ENCODE assay signal across 20 cellular contexts in the genomic region with DNA sequence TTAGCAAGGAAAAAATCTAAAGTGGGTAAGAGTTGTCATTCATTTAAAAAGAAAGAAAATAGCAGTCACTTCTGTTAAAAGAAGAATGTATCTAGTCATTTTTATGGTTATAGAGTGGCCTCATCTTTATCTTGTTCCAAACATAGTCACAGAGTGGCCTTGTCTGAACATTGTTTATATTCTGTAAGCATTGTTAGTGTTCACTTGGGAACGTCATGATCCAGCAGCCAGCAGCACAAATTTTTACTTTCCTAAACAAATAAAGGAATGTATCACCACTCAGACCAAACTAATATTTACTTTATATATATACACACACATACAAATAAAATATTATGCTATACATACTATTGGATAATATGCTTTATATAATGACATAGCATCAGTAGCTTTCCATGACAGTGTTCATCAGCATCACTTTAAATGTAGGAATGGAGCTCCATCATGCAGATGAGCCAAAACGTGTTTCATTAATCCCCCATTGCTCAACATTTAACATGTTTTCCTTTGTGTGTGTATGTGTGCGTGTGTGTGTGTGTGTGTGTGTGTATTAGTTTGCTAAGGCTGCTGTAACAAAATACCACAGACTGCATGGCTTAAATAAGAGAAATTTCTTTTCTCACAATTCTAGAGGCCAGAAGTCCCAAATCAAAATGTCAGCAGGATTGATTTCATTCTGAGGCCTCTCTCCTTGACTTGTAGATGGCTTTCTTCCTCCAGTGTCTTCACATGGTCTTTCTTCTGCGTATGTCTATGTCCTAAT. TPM values are rescaled to one million over a fixed set of nuclear protein-coding genes. Genes with fewer than 3 reads are reported as not detected.
DNase-seq lines count a peak whose midpoint lies in the region; ATAC-seq and TF ChIP-seq lines count a peak whose summit lies in the region.
"Had no signal": no experiment of that assay in that cellular context is flagged by ENCODE, and none has a peak within 500 bp of the region (broad histone marks: within the 10 kb centered on the region; RNA-seq: fewer than 3 reads in every experiment).

No MANE protein-coding gene starts in this region.

- no peaks in the 10 kb centered on the region for H4K20me1 ChIP-seq in OCI-LY3 (ENCODE audit: insufficient read depth, low read length)

- H3K4me1 Mint-ChIP-seq in MCF 10A (ENCODE audit: insufficient read depth, unreplicated experiment): no peaks in the 10 kb centered on the region
- H3K4me1 Mint-ChIP-seq: CD4-positive, CD25-positive, alpha-beta regulatory T cell had no signal

- no peaks in the 10 kb centered on the region for H3K79me2 ChIP-seq in OCI-LY3 (ENCODE audit: low read length)

- 0 out of 2 replicates have a peak overlapping the region, but pooled peaks have one; percentile 65 for H2AFZ ChIP-seq in OCI-LY3 (ENCODE audit: low read depth, low read length)

- no peak for DNase-seq in esophagus squamous epithelium (lab: John Stamatoyannopoulos, UW)
- DNase-seq in transverse colon: no peak
- no peak for DNase-seq in stimulated activated CD4-positive, alpha-beta T cell treated with anti-CD3 and anti-CD28 coated beads, Interleukin-2, amount 100 ng/mL, for 48 hours
- no peak for DNase-seq in stimulated activated CD4-positive, alpha-beta T cell treated with anti-CD3 and anti-CD28 coated beads, Interleukin-4, amount 100 ng/mL, for 24 hours
- DNase-seq in MCF 10A (ENCODE audit: unreplicated experiment): no peak
- DNase-seq: ACHN, Caco-2, DMS153, EL, H7, NCI-H1105 treated with DMSO at 0.1 percent for 48 hours, NCI-H1694 treated with DMSO at 0.1 percent for 48 hours, NCI-H226, NCI-H524 treated with DMSO at 0.1 percent for 48 hours, Peyer's patch had no signal

- H3K27me3 ChIP-seq in OCI-LY3 (ENCODE audit: low read depth, low read length): no peaks in the 10 kb centered on the region
- no peaks in the 10 kb centered on the region for H3K27me3 ChIP-seq in esophagus squamous epithelium
- H3K27me3 ChIP-seq in muscle layer of duodenum (ENCODE audit: low read depth, low read length): no peaks in the 10 kb centered on the region
- no peaks in the 10 kb centered on the region for H3K27me3 ChIP-seq in transverse colon
- H3K27me3 ChIP-seq: Peyer's patch had no signal

- no peak overlapping the region for H3K4me2 ChIP-seq in OCI-LY3 (ENCODE audit: low read length)

- TF ChIP-seq POLR2A in esophagus squamous epithelium (IDR thresholded peaks at IDR 0.05): no peak
- no peak for TF ChIP-seq POLR2A in transverse colon (IDR thresholded peaks at IDR 0.05)

- H3K9ac ChIP-seq in OCI-LY3 (ENCODE audit: low read length): no peak overlapping the region

- no peak overlapping the region for H3K27ac Mint-ChIP-seq in MCF 10A (ENCODE audit: low read depth, unreplicated experiment)
- H3K27ac Mint-ChIP-seq: CD4-positive, CD25-positive, alpha-beta regulatory T cell had no signal

- peaks cover 3% of the 10 kb centered on the region for H3K36me3 Mint-ChIP-seq in MCF 10A (ENCODE audit: insufficient read depth, unreplicated experiment)
- H3K36me3 Mint-ChIP-seq: CD4-positive, CD25-positive, alpha-beta regulatory T cell had no signal

- WGBS in esophagus squamous epithelium, 2 donors: 52 to 64% methylated on average over 4 of the region's 4 CpGs
- WGBS in transverse colon (ENCODE audit: low coverage in 1 of 2), 2 donors: 66 to 69% methylated on average over 3 to 4 of the region's 4 CpGs

- BruUV-seq in MCF 10A (replicated peaks; lab: Mats Ljungman, UMichigan): no TSS peak

- H3K4me1 ChIP-seq in OCI-LY3 (ENCODE audit: low read length) (no peaks in the 10 kb centered on the region), esophagus squamous epithelium (peaks cover 0 to 13% (median 7%) of the 10 kb centered on the region in 3 donors), muscle layer of duodenum (ENCODE audit: control insufficient read depth in 1 of 2, insufficient read depth in 2 of 2, low read length in 2 of 2) (peaks cover 4 to 6% of the 10 kb centered on the region in 2 donors), transverse colon (peaks cover 3 to 23% (median 10%) of the 10 kb centered on the region in 4 donors)

- no peaks in the 10 kb centered on the region for H3K36me3 ChIP-seq in OCI-LY3 (replicated peaks; ENCODE audit: low read depth, low read length)
- no peaks in the 10 kb centered on the region for H3K36me3 ChIP-seq in esophagus squamous epithelium
- H3K36me3 ChIP-seq in muscle layer of duodenum (ENCODE audit: control insufficient read depth in 1 of 2, insufficient read depth in 2 of 2, low read length in 2 of 2): no peaks in the 10 kb centered on the region
- no peaks in the 10 kb centered on the region for H3K36me3 ChIP-seq in transverse colon
- H3K36me3 ChIP-seq: Peyer's patch had no signal

- H3K9me3 Mint-ChIP-seq in MCF 10A (ENCODE audit: unreplicated experiment): no peaks in the 10 kb centered on the region
- H3K9me3 Mint-ChIP-seq: CD4-positive, CD25-positive, alpha-beta regulatory T cell had no signal

- no peaks in the 10 kb centered on the region for H3K27me3 Mint-ChIP-seq in MCF 10A (ENCODE audit: insufficient read depth, unreplicated experiment)

- TF ChIP-seq CTCF in OCI-LY3 (IDR thresholded peaks at IDR 0.05; ENCODE audit: low read depth, low read length) (no peak), esophagus squamous epithelium (IDR thresholded peaks at IDR 0.05) (no peak), transverse colon (IDR thresholded peaks at IDR 0.05) (no peak), MCF 10A (IDR thresholded peaks at IDR 0.05; ENCODE audit: unreplicated experiment) (no peak)

- H3K4me3 ChIP-seq in OCI-LY3 (ENCODE audit: low read length): no peak overlapping the region
- H3K4me3 ChIP-seq in esophagus squamous epithelium: no peak overlapping the region
- H3K4me3 ChIP-seq in muscle layer of duodenum (ENCODE audit: low read depth in 1 of 2, low read length in 2 of 2): no peak overlapping the region
- no peak overlapping the region for H3K4me3 ChIP-seq in transverse colon
- H3K4me3 ChIP-seq: Peyer's patch had no signal

- TF ChIP-seq EP300 in transverse colon (IDR thresholded peaks at IDR 0.05; ENCODE audit: low read depth): peak; percentile 61

- H3K27ac ChIP-seq in OCI-LY3 (ENCODE audit: low read length) (no peak overlapping the region), esophagus squamous epithelium (peak overlapping the region in 3 of 4 donors; percentile 8 to 59 (median 59)), muscle layer of duodenum (ENCODE audit: low read length) (peak overlapping the region; percentile 53), transverse colon (peak overlapping the region; percentile 68 to 80 (median 72))

- no peak overlapping the region for H3K4me3 Mint-ChIP-seq in MCF 10A (ENCODE audit: unreplicated experiment)
- H3K4me3 Mint-ChIP-seq: CD4-positive, CD25-positive, alpha-beta regulatory T cell had no signal

- in situ Hi-C loops in transverse colon (cut with MboI; ENCODE audit: low pct_ligation_motif_present in 1 of 4, low pct_unique_long_range_greater_than_20kb in 1 of 4, low sequenced_read_pairs in 3 of 4): loop anchor here in 3 of 4 donors (5.0 to 25.0 kb wide), 5 partner anchors 161 to 536 kb away; no protein-coding TSS in a partner anchor

- no peak for ATAC-seq in HG02759 (IDR thresholded peaks at IDR 0.05; ENCODE audit: unreplicated experiment)
- ATAC-seq: Right ventricle myocardium inferior had no signal

- CTCF ChIA-PET in MCF 10A (lab: Yijun Ruan, JAX): interaction anchor here (0.6 to 4.0 kb wide), 2 partner anchors 49 to 261 kb away, joined by 3 to 17 read pairs; no protein-coding TSS in a partner anchor

- H3K9me3 ChIP-seq in OCI-LY3 (ENCODE audit: insufficient read depth, low read length): no peaks in the 10 kb centered on the region
- H3K9me3 ChIP-seq in esophagus squamous epithelium: no peaks in the 10 kb centered on the region
- H3K9me3 ChIP-seq in muscle layer of duodenum (ENCODE audit: control insufficient read depth in 1 of 2, low read length in 2 of 2): peaks cover 0 to 3% of the 10 kb centered on the region in 2 donors
- H3K9me3 ChIP-seq in transverse colon: no peaks in the 10 kb centered on the region
- H3K9me3 ChIP-seq: Caco-2, Peyer's patch had no signal

- POLR2A ChIA-PET in MCF 10A (lab: Yijun Ruan, JAX): interaction anchor here (0.5 kb wide), 1 partner anchor 324 kb away, joined by 3 read pairs; no protein-coding TSS in a partner anchor

- intact Hi-C loops in esophagus squamous epithelium (cut with DNase I): no loop called here
- intact Hi-C loops in transverse colon (cut with DNase I; ENCODE audit: low total_unique reads): no loop called here
- intact Hi-C loops in MCF 10A (cut with micrococcal nuclease): no loop called here

RNA-seq across cellular contexts. Expression of gene GYG1, which starts 39.6 kb away (rescaled TPM):
- 10 to 100 TPM; 16.6 to 55.5 (median 35.8) TPM for total RNA-seq in esophagus squamous epithelium
- total RNA-seq in transverse colon: 10 to 100 TPM; 19.8 to 89.8 (median 35.3) TPM
- 22.3 and 25.4 TPM in 2 replicates for total RNA-seq in MCF 10A (2022)
